31 cellular contexts compared by ENCODE assay signal in genomic region chr15:54580643-54581042, GRCh38.
"Had no signal": no experiment of that assay in that cellular context is flagged by ENCODE, and none has a peak within 500 bp of the region (broad histone marks: within the 10 kb centered on the region; RNA-seq: fewer than 3 reads in every experiment).

No MANE protein-coding gene starts in this region.

- H3K27me3 ChIP-seq: adrenal gland, body of pancreas, breast epithelium, Peyer's patch had no signal

- FAIRE-seq: astrocyte had no signal

- H3K36me3 ChIP-seq: adrenal gland, breast epithelium, Peyer's patch, SJCRH30, WERI-Rb-1 had no signal

- ATAC-seq: activated CD8-positive, alpha-beta memory T cell treated with anti-CD3 and anti-CD28 coated beads, Interleukin-2, amount 10 ng/mL, durations not matched to agents 7 days and 5 days; activated naive CD4-positive, alpha-beta T cell treated with anti-CD3 and anti-CD28 coated beads, Interleukin-2, amount 50 U/mL, for 72 hours; activated T-helper 17 cell treated with anti-CD3 and anti-CD28 coated beads, Interleukin-2, amount 50 U/mL, for 72 hours; body of pancreas had no signal

- H3K9me3 ChIP-seq: adrenal gland, body of pancreas, breast epithelium, Peyer's patch, SJCRH30 had no signal

- H3K27ac ChIP-seq: adrenal gland, body of pancreas, breast epithelium, Peyer's patch, SJCRH30, SK-N-MC, WERI-Rb-1 had no signal

- H3K4me1 ChIP-seq: adrenal gland, body of pancreas, breast epithelium, Peyer's patch, SJCRH30 had no signal

- DNase-seq: activated CD4-positive, alpha-beta memory T cell treated with anti-CD3 and anti-CD28 coated beads, Interleukin-2, amount 10 ng/mL, durations not matched to agents 7 days and 5 days; activated CD4-positive, alpha-beta T cell treated with anti-CD3 and anti-CD28 coated beads for 1 hour; activated CD4-positive, alpha-beta T cell treated with anti-CD3 and anti-CD28 coated beads for 48 hours; activated CD4-positive, CD25-positive, alpha-beta regulatory T cell; activated CD8-positive, alpha-beta memory T cell treated with anti-CD3 and anti-CD28 coated beads for 24 hours; activated CD8-positive, alpha-beta memory T cell treated with anti-CD3 and anti-CD28 coated beads, Interleukin-2, amount 10 ng/mL, durations not matched to agents 7 days and 5 days; activated CD8-positive, alpha-beta memory T cell treated with anti-CD3 and anti-CD28 coated beads, Interleukin-2, amount 50 U/mL, for 48 hours; activated gamma-delta T cell treated with Interleukin-2 at 50 U/mL for 16 hours; activated naive CD4-positive, alpha-beta T cell treated with anti-CD3 and anti-CD28 coated beads for 36 hours; activated T-cell treated with anti-CD3 and anti-CD28 coated beads, Interleukin-2, amount 50 U/mL, for 48 hours; adrenal gland; body of pancreas; caudate nucleus; Karpas-422; KBM-7; NCI-H1105; NCI-H1417 treated with DMSO at 0.1 percent for 48 hours; NCI-H187 treated with DMSO at 0.1 percent for 48 hours; NCI-H2081; NCI-H226; NCI-H524 treated with DMSO at 0.1 percent for 48 hours; Peyer's patch; SHP77; SJCRH30; T1000; WERI-Rb-1 had no signal

- H3K4me3 ChIP-seq: adrenal gland, body of pancreas, breast epithelium, Peyer's patch, SJCRH30, SK-N-MC had no signal
